Comparison of ENCODE assay signal across 1 cellular context in the genomic region with DNA sequence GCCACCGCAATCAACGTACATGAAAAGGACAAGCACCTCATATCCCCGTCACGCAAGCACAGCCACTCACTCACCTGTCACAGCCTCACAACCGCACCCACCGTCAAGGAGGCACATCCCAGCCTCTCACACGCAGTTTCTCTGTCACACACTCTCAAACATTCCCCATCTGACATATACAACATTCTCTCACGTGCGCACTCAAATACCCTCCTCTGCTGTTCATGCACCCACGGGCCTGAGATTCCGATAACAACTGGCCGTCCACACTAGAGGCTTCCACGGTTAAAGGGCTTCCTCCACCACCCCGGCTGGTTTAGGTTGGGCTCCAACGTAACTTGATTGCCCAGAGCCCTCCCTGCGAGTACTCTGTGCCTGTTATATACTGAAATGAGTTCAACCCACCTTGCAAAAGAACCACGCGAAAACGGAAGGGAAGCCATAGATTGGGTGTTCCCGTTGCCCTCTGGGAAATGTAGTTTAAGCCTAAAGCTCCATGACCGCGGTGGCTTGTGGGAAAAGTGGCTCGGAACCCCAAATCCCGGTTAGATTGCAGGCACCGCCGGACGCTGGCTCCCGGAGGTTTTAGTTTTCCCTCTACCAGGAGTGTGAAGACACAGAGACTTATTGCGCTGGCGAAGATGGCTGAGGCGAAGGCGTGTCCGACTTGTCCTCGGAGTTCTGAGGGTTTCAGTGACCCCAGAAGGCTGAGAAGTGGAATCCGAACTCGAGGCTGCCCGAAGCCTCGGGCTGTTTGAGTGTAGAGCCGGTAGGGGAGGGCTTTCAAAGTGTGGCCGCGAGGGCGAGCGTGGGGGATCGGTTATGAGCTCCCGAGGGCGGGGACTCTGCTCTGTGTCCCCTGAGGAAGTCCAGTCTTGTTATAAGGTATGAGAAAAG.
TF ChIP-seq lines count a peak whose summit lies in the region.

A gene (minus strand): TSS at position 448 of the 897 bp plus-strand sequence. CDS start 5,857 bp downstream, outside the sequence.

TF ChIP-seq in K562, 482 proteins besides CTCF, POLR2A, EP300 and RAD21 (continued from another document):
- peak; percentile 54; the same call in 1 of the 2 replicates for TF ChIP-seq MYC (IDR thresholded peaks at IDR 0.05; ENCODE audit: low read depth, low read length)
- no peak for TF ChIP-seq MYC (CRISPR knock-in tag; IDR thresholded peaks at IDR 0.05; ENCODE audit: borderline replicate concordance, low read depth)
- no peak for TF ChIP-seq PYGO2 (tag; IDR thresholded peaks at IDR 0.05)
TF ChIP-seq in K562: peak in this region for 66.
